Comparison of ENCODE assay signal across 8 cellular contexts in the genomic region with DNA sequence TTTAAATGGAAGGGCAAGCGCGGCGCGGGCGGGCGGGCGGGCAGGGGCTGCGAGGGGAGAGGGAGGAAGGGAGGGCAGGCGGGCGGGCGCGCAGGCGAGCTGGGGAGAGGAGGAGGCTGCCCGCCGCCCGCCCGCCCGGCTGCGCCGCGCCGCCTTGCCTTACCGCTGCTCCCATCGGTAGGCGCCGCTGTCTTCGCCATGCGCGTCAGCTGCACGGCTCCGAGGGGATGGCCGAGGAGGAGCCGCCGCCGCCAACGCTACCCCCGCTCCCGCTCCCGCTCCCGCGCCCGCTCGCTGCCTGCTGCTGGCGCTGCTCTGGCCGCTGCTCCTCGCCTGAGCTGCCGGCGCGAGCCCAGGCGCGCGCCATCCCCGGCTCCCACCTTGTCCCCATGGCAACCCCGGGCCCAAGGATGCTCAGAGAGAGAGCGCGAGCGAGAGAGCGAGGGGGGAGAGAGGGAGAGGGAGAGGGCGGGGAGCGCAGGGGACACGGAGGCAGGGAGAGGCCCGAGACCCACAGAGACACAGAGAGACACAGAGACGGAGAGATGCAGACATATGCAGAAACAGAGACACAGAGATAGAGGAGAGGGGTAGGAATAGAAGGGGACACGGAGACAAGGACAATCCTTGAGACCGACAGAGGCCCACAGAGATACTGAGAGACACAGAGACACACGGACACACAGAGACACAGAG. TPM values are rescaled to one million over a fixed set of nuclear protein-coding genes. Genes with fewer than 3 reads are reported as not detected.
A peak's percentile ranks its signal among the peaks of the same experiment; 100 is the strongest.
DNase-seq lines count a peak whose midpoint lies in the region; ATAC-seq and TF ChIP-seq lines count a peak whose summit lies in the region.

No MANE protein-coding gene starts in this region.

- H2AFZ ChIP-seq in OCI-LY3 (ENCODE audit: low read depth, low read length) (peak overlapping the region; percentile 31; the same call in 1 of the 2 replicates), fibroblast of lung (ENCODE audit: low read length) (no peak overlapping the region)

- H3K4me1 Mint-ChIP-seq in natural killer cell treated with Interleukin-12 subunit alpha and Interleukin-12 subunit beta and Interleukin-15 and Interleukin-18, amount 100 ng/mL, for 72 hours (ENCODE audit: low read depth in 2 of 2), result peaks cover 15 to 16% of the 10 kb centered on the region in 2 donors
- H3K4me1 Mint-ChIP-seq in stimulated activated effector memory CD8-positive, alpha-beta T cell treated with anti-CD3 and anti-CD28 coated beads, Interleukin-12 subunit alpha, Interleukin-12 subunit beta, amount 100 ng/mL, for 72 hours, result peaks cover 23% of the 10 kb centered on the region

- H3K9me3 Mint-ChIP-seq in natural killer cell treated with Interleukin-12 subunit alpha and Interleukin-12 subunit beta and Interleukin-15 and Interleukin-18, amount 100 ng/mL, for 72 hours, result no peaks in the 10 kb centered on the region
- no peaks in the 10 kb centered on the region for H3K9me3 Mint-ChIP-seq in stimulated activated effector memory CD8-positive, alpha-beta T cell treated with anti-CD3 and anti-CD28 coated beads, Interleukin-12 subunit alpha, Interleukin-12 subunit beta, amount 100 ng/mL, for 72 hours

- peak; percentile 92 to 97 for ATAC-seq in natural killer cell treated with Interleukin-12 subunit alpha and Interleukin-12 subunit beta and Interleukin-15 and Interleukin-18, amount 100 ng/mL, for 72 hours
- ATAC-seq in stimulated activated effector memory CD8-positive, alpha-beta T cell treated with anti-CD3 and anti-CD28 coated beads, Interleukin-12 subunit alpha, Interleukin-12 subunit beta, amount 100 ng/mL, for 72 hours, result peak; percentile 94
- ATAC-seq in GM18858 (IDR thresholded peaks at IDR 0.05; ENCODE audit: unreplicated experiment), result no peak

- H3K27me3 ChIP-seq in HUES64 (ENCODE audit: insufficient read depth, low read length) (peaks cover 81% of the 10 kb centered on the region), OCI-LY3 (ENCODE audit: low read depth, low read length) (peaks cover 51% of the 10 kb centered on the region), fibroblast of lung (ENCODE audit: control insufficient read depth, insufficient read depth, low read length) (peaks cover 62% of the 10 kb centered on the region)

- H3K36me3 Mint-ChIP-seq in natural killer cell treated with Interleukin-12 subunit alpha and Interleukin-12 subunit beta and Interleukin-15 and Interleukin-18, amount 100 ng/mL, for 72 hours, result no peaks in the 10 kb centered on the region
- no peaks in the 10 kb centered on the region for H3K36me3 Mint-ChIP-seq in stimulated activated effector memory CD8-positive, alpha-beta T cell treated with anti-CD3 and anti-CD28 coated beads, Interleukin-12 subunit alpha, Interleukin-12 subunit beta, amount 100 ng/mL, for 72 hours

- H3K36me3 ChIP-seq in HUES64 (ENCODE audit: insufficient read depth, low read length) (no peaks in the 10 kb centered on the region), OCI-LY3 (replicated peaks; ENCODE audit: low read depth, low read length) (no peaks in the 10 kb centered on the region), fibroblast of lung (ENCODE audit: control insufficient read depth, insufficient read depth, low read length) (no peaks in the 10 kb centered on the region)

- TF ChIP-seq CTCF in OCI-LY3 (IDR thresholded peaks at IDR 0.05; ENCODE audit: low read depth, low read length), result peak; percentile 40
- TF ChIP-seq CTCF in fibroblast of lung (conservative IDR thresholded peaks at IDR 0.05 in 1 of 2, IDR thresholded peaks at IDR 0.05 in 1 of 2; ENCODE audit: low read depth in 1 of 2, low read length in 2 of 2), result peak; percentile 20 to 32

- H3K79me2 ChIP-seq in OCI-LY3 (ENCODE audit: low read length), result no peaks in the 10 kb centered on the region
- no peaks in the 10 kb centered on the region for H3K79me2 ChIP-seq in fibroblast of lung (ENCODE audit: control insufficient read depth, insufficient read depth, low read length)

- H3K9me3 ChIP-seq in HUES64 (ENCODE audit: insufficient read depth, low read depth, low read length), result no peaks in the 10 kb centered on the region
- H3K9me3 ChIP-seq in OCI-LY3 (ENCODE audit: insufficient read depth, low read length), result no peaks in the 10 kb centered on the region
- no peaks in the 10 kb centered on the region for H3K9me3 ChIP-seq in fibroblast of lung (ENCODE audit: control insufficient read depth, insufficient read depth, low read depth, low read length)

- DNase-seq in DMS53 (lab: John Stamatoyannopoulos, UW), result peak; percentile 94
- DNase-seq in activated T-cell treated with anti-CD3 and anti-CD28 coated beads, Interleukin-2, amount 50 U/mL, for 48 hours, result peak; percentile 76 to 87
- DNase-seq in fibroblast of lung (ENCODE audit: low read depth in 2 of 2), result peak; percentile 69 to 86
- peak; percentile 82 for DNase-seq in natural killer cell treated with Interleukin-12 subunit alpha and Interleukin-12 subunit beta and Interleukin-15 and Interleukin-18, amount 100 ng/mL, for 72 hours (ENCODE audit: low spot score)
- peak; percentile 61 to 81 for DNase-seq in stimulated activated effector memory CD8-positive, alpha-beta T cell treated with anti-CD3 and anti-CD28 coated beads, Interleukin-12 subunit alpha, Interleukin-12 subunit beta, amount 100 ng/mL, for 72 hours (ENCODE audit: low spot score in 2 of 2)

- H3K27ac Mint-ChIP-seq in natural killer cell treated with Interleukin-12 subunit alpha and Interleukin-12 subunit beta and Interleukin-15 and Interleukin-18, amount 100 ng/mL, for 72 hours, result no peak overlapping the region
- H3K27ac Mint-ChIP-seq in stimulated activated effector memory CD8-positive, alpha-beta T cell treated with anti-CD3 and anti-CD28 coated beads, Interleukin-12 subunit alpha, Interleukin-12 subunit beta, amount 100 ng/mL, for 72 hours, result no peak overlapping the region

- WGBS in HUES64, result 2% methylated on average over 66 of the region's 66 CpGs

- H3K9ac ChIP-seq in HUES64 (ENCODE audit: low read depth, low read length) (no peak overlapping the region), OCI-LY3 (ENCODE audit: low read length) (peak overlapping the region; percentile 21; the same call in 1 of the 2 replicates), fibroblast of lung (ENCODE audit: insufficient read depth, low read length) (no peak overlapping the region)

- no peaks in the 10 kb centered on the region for H4K20me1 ChIP-seq in OCI-LY3 (ENCODE audit: insufficient read depth, low read length)
- H4K20me1 ChIP-seq in fibroblast of lung (ENCODE audit: control insufficient read depth, extremely low read depth, insufficient read depth, low read length), result no peaks in the 10 kb centered on the region

- H3K27ac ChIP-seq in HUES64 (ENCODE audit: low read depth, low read length) (no peak overlapping the region), OCI-LY3 (ENCODE audit: low read length) (no peak overlapping the region), fibroblast of lung (ENCODE audit: insufficient read depth, low read length) (no peak overlapping the region)

- H3K4me2 ChIP-seq in OCI-LY3 (ENCODE audit: low read length) (peak overlapping the region; percentile 74), fibroblast of lung (ENCODE audit: extremely low read depth, insufficient read depth, low read length) (peak overlapping the region; percentile 95)

- H3K4me1 ChIP-seq in HUES64 (ENCODE audit: insufficient read depth, low read length) (peaks cover 6% of the 10 kb centered on the region; the same call in 1 of the 2 replicates), OCI-LY3 (ENCODE audit: low read length) (peaks cover 10% of the 10 kb centered on the region), fibroblast of lung (ENCODE audit: control insufficient read depth, extremely low read depth, insufficient read depth, low read length) (peaks cover 2% of the 10 kb centered on the region)

- no peak overlapping the region for H3K4me3 Mint-ChIP-seq in natural killer cell treated with Interleukin-12 subunit alpha and Interleukin-12 subunit beta and Interleukin-15 and Interleukin-18, amount 100 ng/mL, for 72 hours
- H3K4me3 Mint-ChIP-seq in stimulated activated effector memory CD8-positive, alpha-beta T cell treated with anti-CD3 and anti-CD28 coated beads, Interleukin-12 subunit alpha, Interleukin-12 subunit beta, amount 100 ng/mL, for 72 hours, result no peak overlapping the region

- peaks cover 5 to 9% of the 10 kb centered on the region in 2 donors for H3K27me3 Mint-ChIP-seq in natural killer cell treated with Interleukin-12 subunit alpha and Interleukin-12 subunit beta and Interleukin-15 and Interleukin-18, amount 100 ng/mL, for 72 hours

- H3K4me3 ChIP-seq in HUES64 (ENCODE audit: low read length) (peak overlapping the region; percentile 47), OCI-LY3 (ENCODE audit: low read length) (peak overlapping the region; percentile 73), fibroblast of lung (replicated peaks in 1 of 4; ENCODE audit: control extremely low read depth in 1 of 4, insufficient read depth in 1 of 4, low read depth in 3 of 4, low read length in 4 of 4) (peak overlapping the region in 2 of 4 experiments; percentile 25 to 60)

RNA-seq across cellular contexts. Expression of gene DEDD2, which starts 40.3 kb away (rescaled TPM):
- polyA plus RNA-seq in HUES64 (2013, experiment 1 of 2), result 25.7 TPM
- polyA plus RNA-seq in HUES64 (2013, experiment 2 of 2), result 25.2 TPM
- total RNA-seq in fibroblast of lung, result 11.3 and 17.8 TPM in 2 replicates
- polyA plus RNA-seq in fibroblast of lung, result 9.8 and 10.0 TPM in 2 replicates
- polyA plus RNA-seq in fibroblast of lung (2012), result 11.4 and 12.8 TPM in 2 replicates
- 14.6 and 15.0 TPM in 2 replicates for polyA minus RNA-seq in fibroblast of lung (ENCODE audit: low replicate concordance)
- 10 to 100 TPM; 28.5 to 33.2 TPM for total RNA-seq in natural killer cell treated with Interleukin-12 subunit alpha and Interleukin-12 subunit beta and Interleukin-15 and Interleukin-18, amount 100 ng/mL, for 72 hours

RNA-seq across cellular contexts. Expression of gene ZNF526, which starts 43.0 kb away (rescaled TPM):
- polyA plus RNA-seq in HUES64 (2013, experiment 1 of 2), result 8.5 TPM
- polyA plus RNA-seq in HUES64 (2013, experiment 2 of 2), result 9.6 TPM
- 6.7 and 7.8 TPM in 2 replicates for total RNA-seq in fibroblast of lung
- 4.9 and 5.9 TPM in 2 replicates for polyA plus RNA-seq in fibroblast of lung
- 7.5 and 8.6 TPM in 2 replicates for polyA plus RNA-seq in fibroblast of lung (2012)
- 20.8 and 25.5 TPM in 2 replicates for polyA minus RNA-seq in fibroblast of lung (ENCODE audit: low replicate concordance)
- 10 to 100 TPM; 18.5 to 23.7 TPM for total RNA-seq in natural killer cell treated with Interleukin-12 subunit alpha and Interleukin-12 subunit beta and Interleukin-15 and Interleukin-18, amount 100 ng/mL, for 72 hours

RNA-seq across cellular contexts. Expression of gene POU2F2, which starts 44.9 kb away (rescaled TPM):
- 4.9 TPM for polyA plus RNA-seq in HUES64 (2013, experiment 1 of 2)
- 3.2 TPM for polyA plus RNA-seq in HUES64 (2013, experiment 2 of 2)
- total RNA-seq in fibroblast of lung, result under 0.01 and 0.17 TPM in 2 replicates
- polyA plus RNA-seq in fibroblast of lung, result 0.31 and 0.43 TPM in 2 replicates
- polyA plus RNA-seq in fibroblast of lung (2012), result 0.56 and 0.91 TPM in 2 replicates
- polyA minus RNA-seq in fibroblast of lung (ENCODE audit: low replicate concordance), result 0.39 TPM in 1 of 2 replicates, not detected in the other
- 10 to 100 TPM; 21.6 to 30.5 TPM for total RNA-seq in natural killer cell treated with Interleukin-12 subunit alpha and Interleukin-12 subunit beta and Interleukin-15 and Interleukin-18, amount 100 ng/mL, for 72 hours

Comparison
In these comparisons a context has a peak if more than half of its experiments do, and no peak if none do; other contexts are left out.
1. RNA of gene POU2F2, which starts 44.9 kb away (total RNA-seq): 21.6 to 30.5 TPM in natural killer cell treated with Interleukin-12 subunit alpha and Interleukin-12 subunit beta and Interleukin-15 and Interleukin-18, amount 100 ng/mL, for 72 hours; under 0.01 to 0.17 TPM in fibroblast of lung; every median in the first group is over 10 times any median in the second.
2. Peak in every context shown above with its lines, with median percentiles within 50 percentile points of each other: DNase-seq.